Comparison of ENCODE assay signal across 1 cellular context in genomic region chr3:180594631-180595348, GRCh38.
TF ChIP-seq lines count a peak whose summit lies in the region.

No MANE protein-coding gene starts in this region.

TF ChIP-seq in K562, 482 proteins besides CTCF, POLR2A, EP300 and RAD21 (continued from another document):
- no peak for TF ChIP-seq CUX1 (CRISPR knock-in tag; IDR thresholded peaks at IDR 0.05)
- no peak for TF ChIP-seq ZEB2 (IDR thresholded peaks at IDR 0.05)
